In the genomic region with DNA sequence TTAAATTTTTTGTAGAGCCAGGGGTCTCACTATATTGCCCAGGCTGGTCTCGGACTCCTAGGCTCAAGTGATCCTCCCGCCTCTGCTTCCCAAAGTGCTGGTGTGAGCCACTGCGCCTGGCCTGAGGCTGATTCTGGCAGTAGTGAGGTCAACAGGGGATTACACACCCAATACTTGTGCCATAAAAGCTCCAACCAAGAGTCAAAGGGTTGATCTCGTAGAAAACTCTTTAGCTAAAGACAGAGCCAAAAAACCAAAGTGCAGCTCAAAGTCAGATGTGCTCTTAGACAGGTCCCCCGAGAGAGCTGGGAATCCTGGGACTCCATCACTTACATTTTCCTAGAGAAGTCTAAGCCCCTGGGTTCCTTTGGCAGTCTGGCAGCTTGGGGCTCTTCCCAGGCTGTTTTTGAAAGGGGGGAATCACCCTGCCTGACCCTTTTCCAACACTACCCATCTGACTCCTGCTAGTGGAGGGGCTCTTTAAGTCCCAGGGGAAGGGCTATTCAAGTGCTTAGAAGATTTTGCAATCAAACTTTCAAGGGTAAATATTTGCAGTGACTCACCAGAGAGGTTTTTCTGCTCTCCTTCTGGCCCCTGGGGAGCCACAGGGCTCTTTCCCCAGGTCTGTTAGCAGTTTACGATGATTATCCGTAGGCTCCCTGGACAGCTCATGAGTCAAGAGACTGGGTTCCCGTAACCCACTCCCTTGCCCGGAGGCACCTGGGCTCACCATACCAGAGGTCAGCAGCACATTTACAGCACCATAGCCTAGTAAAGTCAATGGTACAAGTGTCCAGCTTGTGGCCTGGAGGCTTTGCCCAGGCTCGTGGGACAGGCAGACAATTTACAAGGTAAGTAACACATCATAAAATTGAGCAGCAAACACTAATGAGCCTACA, we compare ENCODE assay signal across 1 cellular context.
TF ChIP-seq lines count a peak whose summit lies in the region.

No MANE protein-coding gene starts in this region.

TF ChIP-seq in HepG2, 621 proteins besides CTCF, POLR2A, EP300 and RAD21 (continued from another document and continues in another):
- peak; percentile 69 for TF ChIP-seq HOMEZ (CRISPR knock-in tag; IDR thresholded peaks at IDR 0.05; ENCODE audit: low read depth)
- TF ChIP-seq RFX3 (CRISPR knock-in tag; IDR thresholded peaks at IDR 0.05), result no peak; the same call in 1 of the 2 replicates
- no peak for TF ChIP-seq RAD51 (IDR thresholded peaks at IDR 0.05; ENCODE audit: borderline replicate concordance)
- TF ChIP-seq MAZ (IDR thresholded peaks at IDR 0.05; ENCODE audit: borderline replicate concordance, low read depth, low read length), result peak; percentile 73; the same call in 1 of the 2 replicates
- TF ChIP-seq MAZ (CRISPR knock-in tag; IDR thresholded peaks at IDR 0.05; ENCODE audit: low read depth), result peak; percentile 83
- TF ChIP-seq ETV6 (CRISPR knock-in tag; conservative IDR thresholded peaks at IDR 0.05), result no peak
- TF ChIP-seq ATF7 (IDR thresholded peaks at IDR 0.05), result no peak
- TF ChIP-seq ATF7 (CRISPR knock-in tag; IDR thresholded peaks at IDR 0.05), result peak; percentile 55
- TF ChIP-seq, protein P1, sequence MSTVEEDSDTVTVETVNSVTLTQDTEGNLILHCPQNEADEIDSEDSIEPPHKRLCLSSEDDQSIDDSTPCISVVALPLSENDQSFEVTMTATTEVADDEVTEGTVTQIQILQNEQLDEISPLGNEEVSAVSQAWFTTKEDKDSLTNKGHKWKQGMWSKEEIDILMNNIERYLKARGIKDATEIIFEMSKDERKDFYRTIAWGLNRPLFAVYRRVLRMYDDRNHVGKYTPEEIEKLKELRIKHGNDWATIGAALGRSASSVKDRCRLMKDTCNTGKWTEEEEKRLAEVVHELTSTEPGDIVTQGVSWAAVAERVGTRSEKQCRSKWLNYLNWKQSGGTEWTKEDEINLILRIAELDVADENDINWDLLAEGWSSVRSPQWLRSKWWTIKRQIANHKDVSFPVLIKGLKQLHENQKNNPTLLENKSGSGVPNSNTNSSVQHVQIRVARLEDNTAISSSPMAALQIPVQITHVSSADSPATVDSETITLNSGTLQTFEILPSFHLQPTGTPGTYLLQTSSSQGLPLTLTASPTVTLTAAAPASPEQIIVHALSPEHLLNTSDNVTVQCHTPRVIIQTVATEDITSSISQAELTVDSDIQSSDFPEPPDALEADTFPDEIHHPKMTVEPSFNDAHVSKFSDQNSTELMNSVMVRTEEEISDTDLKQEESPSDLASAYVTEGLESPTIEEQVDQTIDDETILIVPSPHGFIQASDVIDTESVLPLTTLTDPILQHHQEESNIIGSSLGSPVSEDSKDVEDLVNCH (CRISPR knock-in tag; IDR thresholded peaks at IDR 0.05), result no peak
- peak; percentile 91 for TF ChIP-seq PPARG (CRISPR knock-in tag; conservative IDR thresholded peaks at IDR 0.05)
- no peak for TF ChIP-seq NRL (CRISPR knock-in tag; IDR thresholded peaks at IDR 0.05; ENCODE audit: borderline replicate concordance)
- no peak for TF ChIP-seq GMEB1 (CRISPR knock-in tag; IDR thresholded peaks at IDR 0.05; ENCODE audit: borderline replicate concordance)
- TF ChIP-seq HMGXB3 (CRISPR knock-in tag; IDR thresholded peaks at IDR 0.05; ENCODE audit: borderline replicate concordance), result no peak; the same call in 1 of the 2 replicates
- peak; percentile 93 for TF ChIP-seq CEBPB (IDR thresholded peaks at IDR 0.05; ENCODE audit: borderline replicate concordance, low read depth, low read length)
- peak; percentile 34 for TF ChIP-seq ZBTB33 (CRISPR knock-in tag; IDR thresholded peaks at IDR 0.05)
- TF ChIP-seq MXD4 (CRISPR knock-in tag; IDR thresholded peaks at IDR 0.05), result no peak
- TF ChIP-seq, protein P2, sequence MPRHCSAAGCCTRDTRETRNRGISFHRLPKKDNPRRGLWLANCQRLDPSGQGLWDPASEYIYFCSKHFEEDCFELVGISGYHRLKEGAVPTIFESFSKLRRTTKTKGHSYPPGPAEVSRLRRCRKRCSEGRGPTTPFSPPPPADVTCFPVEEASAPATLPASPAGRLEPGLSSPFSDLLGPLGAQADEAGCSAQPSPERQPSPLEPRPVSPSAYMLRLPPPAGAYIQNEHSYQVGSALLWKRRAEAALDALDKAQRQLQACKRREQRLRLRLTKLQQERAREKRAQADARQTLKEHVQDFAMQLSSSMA (CRISPR knock-in tag; IDR thresholded peaks at IDR 0.05), result no peak
- TF ChIP-seq, protein P3, sequence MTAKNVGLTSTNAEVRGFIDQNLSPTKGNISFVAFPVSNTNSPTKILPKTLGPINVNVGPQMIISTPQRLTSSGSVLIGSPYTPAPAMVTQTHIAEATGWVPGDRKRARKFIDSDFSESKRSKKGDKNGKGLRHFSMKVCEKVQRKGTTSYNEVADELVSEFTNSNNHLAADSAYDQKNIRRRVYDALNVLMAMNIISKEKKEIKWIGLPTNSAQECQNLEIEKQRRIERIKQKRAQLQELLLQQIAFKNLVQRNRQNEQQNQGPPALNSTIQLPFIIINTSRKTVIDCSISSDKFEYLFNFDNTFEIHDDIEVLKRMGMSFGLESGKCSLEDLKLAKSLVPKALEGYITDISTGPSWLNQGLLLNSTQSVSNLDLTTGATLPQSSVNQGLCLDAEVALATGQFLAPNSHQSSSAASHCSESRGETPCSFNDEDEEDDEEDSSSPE (CRISPR knock-in tag; IDR thresholded peaks at IDR 0.05), result no peak
- peak; percentile 79 for TF ChIP-seq CREM (IDR thresholded peaks at IDR 0.05)
- no peak for TF ChIP-seq CREM (CRISPR knock-in tag; IDR thresholded peaks at IDR 0.05)
- no peak; the same call in 1 of the 2 replicates for TF ChIP-seq STAG1 (CRISPR knock-in tag; IDR thresholded peaks at IDR 0.05)
- no peak for TF ChIP-seq PAF1 (CRISPR knock-in tag; IDR thresholded peaks at IDR 0.05)
- TF ChIP-seq RELA (CRISPR knock-in tag; IDR thresholded peaks at IDR 0.05), result no peak
- TF ChIP-seq RERE (CRISPR knock-in tag; IDR thresholded peaks at IDR 0.05; ENCODE audit: low read depth), result peak; percentile 65; the same call in 1 of the 2 replicates
- no peak for TF ChIP-seq CENPT (CRISPR knock-in tag; IDR thresholded peaks at IDR 0.05; ENCODE audit: low read depth)
- TF ChIP-seq HDAC2 (CRISPR knock-in tag; IDR thresholded peaks at IDR 0.05), result peak; percentile 71; the same call in 1 of the 2 replicates
- TF ChIP-seq ZNF75D (CRISPR knock-in tag; IDR thresholded peaks at IDR 0.05; ENCODE audit: borderline replicate concordance), result peak; percentile 70; the same call in 1 of the 2 replicates
- no peak for TF ChIP-seq ZNF775 (CRISPR knock-in tag; IDR thresholded peaks at IDR 0.05; ENCODE audit: borderline replicate concordance)
- TF ChIP-seq, protein P4, sequence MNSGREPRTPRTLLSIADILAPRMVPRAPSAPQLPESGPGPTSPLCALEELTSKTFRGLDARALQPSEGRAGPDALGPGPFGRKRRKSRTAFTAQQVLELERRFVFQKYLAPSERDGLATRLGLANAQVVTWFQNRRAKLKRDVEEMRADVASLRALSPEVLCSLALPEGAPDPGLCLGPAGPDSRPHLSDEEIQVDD (CRISPR knock-in tag; IDR thresholded peaks at IDR 0.05; ENCODE audit: borderline replicate concordance), result no peak
- TF ChIP-seq MYPOP (CRISPR knock-in tag; IDR thresholded peaks at IDR 0.05), result peak; percentile 76; the same call in 1 of the 2 replicates
